Comparison of ENCODE assay signal across 25 cellular contexts in genomic region chr2:193276069-193276468, GRCh38.
"Had no signal": no experiment of that assay in that cellular context is flagged by ENCODE, and none has a peak within 500 bp of the region (broad histone marks: within the 10 kb centered on the region; RNA-seq: fewer than 3 reads in every experiment).

No MANE protein-coding gene starts in this region.

- H3K4me3 ChIP-seq: PC-9, Peyer's patch, SJCRH30 had no signal

- ATAC-seq: HepG2, Right ventricle myocardium inferior, SK-N-SH treated with all-trans-retinoic acid at 6 μM for 48 hours had no signal

- H3K36me3 ChIP-seq: Peyer's patch, SJCRH30 had no signal

- H3K9ac ChIP-seq: KMS-11 had no signal

- H2AFZ ChIP-seq: PC-9 had no signal

- H3K27me3 ChIP-seq: Peyer's patch had no signal

- H3K27ac ChIP-seq: KMS-11, PC-9, Peyer's patch, SJCRH30 had no signal

- H3K4me1 ChIP-seq: Peyer's patch, SJCRH30 had no signal

- DNase-seq: IMR-90; Kasumi-1; MM.1S; NCI-H1092 treated with DMSO at 0.1 percent for 48 hours; NCI-H1436; NCI-H187; NCI-H2081 treated with DMSO at 0.1 percent for 48 hours; NCI-H2171; NCI-H226; NCI-H446; NCI-H510A; NCI-H524 treated with DMSO at 0.1 percent for 48 hours; NCI-H69; NCI-H774; NK-92 treated with Interleukin-12 subunit alpha and Interleukin-12 subunit beta, amount 100 ng/mL, for 24 hours; OCI-M1; PC-9; Peyer's patch; SHP77 treated with DMSO at 0.1 percent for 48 hours; SJCRH30; SW 1271 had no signal

- H3K9me3 ChIP-seq: Peyer's patch, SJCRH30 had no signal

- H3K4me2 ChIP-seq: KMS-11, PC-9 had no signal
